29 cellular contexts compared by ENCODE assay signal in genomic region chr1:208142632-208143390, GRCh38.
DNase-seq lines count a peak whose midpoint lies in the region; ATAC-seq and TF ChIP-seq lines count a peak whose summit lies in the region.
"Had no signal": no experiment of that assay in that cellular context is flagged by ENCODE, and none has a peak within 500 bp of the region (broad histone marks: within the 10 kb centered on the region; RNA-seq: fewer than 3 reads in every experiment).

No MANE protein-coding gene starts in this region.

- intact Hi-C loops in uterus (cut with DNase I; ENCODE audit: low total_unique reads) = no loop called here

- H3K4me1 Mint-ChIP-seq in brain (peaks cover 54% of the 10 kb centered on the region), nephron progenitor cell (peaks cover 76% of the 10 kb centered on the region)
- H3K4me1 Mint-ChIP-seq in stimulated activated naive B cell treated with anti-CD40 and anti-IgM and Interleukin-4, amounts not matched to agents 10 μg/mL and 1 μg/mL and 100 μg/mL, for 72 hours = no peaks in the 10 kb centered on the region
- H3K4me1 Mint-ChIP-seq: activated CD4-positive, alpha-beta T cell treated with anti-CD3 and anti-CD28 coated beads for 36 hours; activated naive CD8-positive, alpha-beta T cell treated with anti-CD3 and anti-CD28 coated beads for 36 hours had no signal

- H3K27ac Mint-ChIP-seq in brain (peak overlapping the region; percentile 23 to 89 (median 71)), nephron progenitor cell (peak overlapping the region; percentile 81)
- H3K27ac Mint-ChIP-seq in stimulated activated naive B cell treated with anti-CD40 and anti-IgM and Interleukin-4, amounts not matched to agents 10 μg/mL and 1 μg/mL and 100 μg/mL, for 72 hours = no peak overlapping the region
- H3K27ac Mint-ChIP-seq: activated CD4-positive, alpha-beta T cell treated with anti-CD3 and anti-CD28 coated beads for 36 hours; activated CD8-positive, alpha-beta T cell treated with anti-CD3 and anti-CD28 coated beads, Interleukin-2, amount 10 ng/mL, durations not matched to agents 7 days and 5 days; activated naive CD8-positive, alpha-beta T cell treated with anti-CD3 and anti-CD28 coated beads for 36 hours; activated T-helper 2 cell treated with anti-CD3 and anti-CD28 coated beads, Interferon-gamma antibody, Interleukin-2, Interleukin-4, amounts not matched to agents 10 μg/mL and 5 μg/mL and 100 μg/mL, durations not matched to agents 14 hours and 24 hours and 36 hours; CD4-positive, alpha-beta T cell had no signal

- H3K27me3 ChIP-seq in uterus = no peaks in the 10 kb centered on the region
- H3K27me3 ChIP-seq: gastrocnemius medialis had no signal

- H3K4me3 ChIP-seq in uterus = no peak overlapping the region
- H3K4me3 ChIP-seq: gastrocnemius medialis, smooth muscle cell had no signal

- DNase-seq in NCI-H187 (lab: John Stamatoyannopoulos, UW) = peak; percentile 22 to 23
- DNase-seq in NCI-H187 treated with DMSO at 0.1 percent for 48 hours (lab: John Stamatoyannopoulos, UW) = no peak
- no peak for DNase-seq in nephron progenitor cell
- peak; percentile 55 to 60 for DNase-seq in uterus
- DNase-seq in stimulated activated naive B cell treated with anti-CD40 and anti-IgM and Interleukin-4, amounts not matched to agents 10 μg/mL and 1 μg/mL and 100 μg/mL, for 72 hours = no peak
- no peak for DNase-seq in MV-4-11 (lab: John Stamatoyannopoulos, UW)
- DNase-seq: 8988T; activated CD4-positive, alpha-beta T cell treated with anti-CD3 and anti-CD28 coated beads for 36 hours; activated CD8-positive, alpha-beta T cell treated with anti-CD3 and anti-CD28 coated beads, Interleukin-2, amount 10 ng/mL, durations not matched to agents 7 days and 5 days; activated naive CD8-positive, alpha-beta T cell treated with anti-CD3 and anti-CD28 coated beads for 36 hours; AML-193; CD4-positive, alpha-beta T cell; central memory CD4-positive, alpha-beta T cell; gastrocnemius medialis; hypothalamus; Karpas-422; mesendoderm; NCI-H1694 treated with DMSO at 0.1 percent for 48 hours; NCI-H748 treated with DMSO at 0.1 percent for 48 hours; occipital lobe; retina; stimulated activated CD4-positive, alpha-beta T cell treated with anti-CD3 and anti-CD28 coated beads, Interleukin-1b, Interleukin-23, amount 100 ng/mL, for 48 hours; T-helper 2 cell had no signal

- no peaks in the 10 kb centered on the region for H3K36me3 ChIP-seq in uterus
- H3K36me3 ChIP-seq: gastrocnemius medialis had no signal

- no peaks in the 10 kb centered on the region for H3K9me3 ChIP-seq in uterus
- H3K9me3 ChIP-seq: gastrocnemius medialis had no signal

- no peaks in the 10 kb centered on the region for H3K9me3 Mint-ChIP-seq in brain
- H3K9me3 Mint-ChIP-seq in nephron progenitor cell = no peaks in the 10 kb centered on the region
- H3K9me3 Mint-ChIP-seq in stimulated activated naive B cell treated with anti-CD40 and anti-IgM and Interleukin-4, amounts not matched to agents 10 μg/mL and 1 μg/mL and 100 μg/mL, for 72 hours = no peaks in the 10 kb centered on the region
- H3K9me3 Mint-ChIP-seq: activated naive CD8-positive, alpha-beta T cell treated with anti-CD3 and anti-CD28 coated beads for 36 hours; activated T-helper 2 cell treated with anti-CD3 and anti-CD28 coated beads, Interferon-gamma antibody, Interleukin-2, Interleukin-4, amounts not matched to agents 10 μg/mL and 5 μg/mL and 100 μg/mL, durations not matched to agents 14 hours and 24 hours and 36 hours; CD4-positive, alpha-beta T cell had no signal

- TF ChIP-seq POLR2A in uterus (IDR thresholded peaks at IDR 0.05) = no peak

- no peak overlapping the region for H3K4me3 Mint-ChIP-seq in brain
- peak overlapping the region; percentile 27 for H3K4me3 Mint-ChIP-seq in nephron progenitor cell
- no peak overlapping the region for H3K4me3 Mint-ChIP-seq in stimulated activated naive B cell treated with anti-CD40 and anti-IgM and Interleukin-4, amounts not matched to agents 10 μg/mL and 1 μg/mL and 100 μg/mL, for 72 hours
- H3K4me3 Mint-ChIP-seq: activated CD4-positive, alpha-beta T cell treated with anti-CD3 and anti-CD28 coated beads for 36 hours; activated CD8-positive, alpha-beta T cell treated with anti-CD3 and anti-CD28 coated beads, Interleukin-2, amount 10 ng/mL, durations not matched to agents 7 days and 5 days; activated naive CD8-positive, alpha-beta T cell treated with anti-CD3 and anti-CD28 coated beads for 36 hours; CD4-positive, alpha-beta T cell had no signal

- TF ChIP-seq CTCF in brain (conservative IDR thresholded peaks at IDR 0.05) (no peak), nephron progenitor cell (IDR thresholded peaks at IDR 0.05) (no peak), uterus (IDR thresholded peaks at IDR 0.05) (no peak)

- H3K36me3 Mint-ChIP-seq in brain (peaks cover 24% of the 10 kb centered on the region), nephron progenitor cell (ENCODE audit: low read depth) (peaks cover 8% of the 10 kb centered on the region)
- H3K36me3 Mint-ChIP-seq in stimulated activated naive B cell treated with anti-CD40 and anti-IgM and Interleukin-4, amounts not matched to agents 10 μg/mL and 1 μg/mL and 100 μg/mL, for 72 hours = no peaks in the 10 kb centered on the region
- H3K36me3 Mint-ChIP-seq: activated naive CD8-positive, alpha-beta T cell treated with anti-CD3 and anti-CD28 coated beads for 36 hours had no signal

- ATAC-seq in stimulated activated naive B cell treated with anti-CD40 and anti-IgM and Interleukin-4, amounts not matched to agents 10 μg/mL and 1 μg/mL and 100 μg/mL, for 72 hours (replicated peaks) = no peak
- ATAC-seq in HG03135 (IDR thresholded peaks at IDR 0.05; ENCODE audit: unreplicated experiment) = no peak
- ATAC-seq: activated CD4-positive, alpha-beta T cell treated with anti-CD3 and anti-CD28 coated beads for 36 hours; activated CD8-positive, alpha-beta T cell treated with anti-CD3 and anti-CD28 coated beads, Interleukin-2, amount 10 ng/mL, durations not matched to agents 7 days and 5 days; esophagus mucosa; gastrocnemius medialis; left lobe of liver had no signal

- H3K4me1 ChIP-seq in uterus = peaks cover 10 to 29% of the 10 kb centered on the region in 2 donors

- H3K27me3 Mint-ChIP-seq in brain (no peaks in the 10 kb centered on the region), nephron progenitor cell (ENCODE audit: low read depth, poor library complexity) (peaks cover 28% of the 10 kb centered on the region)
- no peaks in the 10 kb centered on the region for H3K27me3 Mint-ChIP-seq in stimulated activated naive B cell treated with anti-CD40 and anti-IgM and Interleukin-4, amounts not matched to agents 10 μg/mL and 1 μg/mL and 100 μg/mL, for 72 hours
- H3K27me3 Mint-ChIP-seq: activated CD4-positive, alpha-beta T cell treated with anti-CD3 and anti-CD28 coated beads for 36 hours; activated naive CD8-positive, alpha-beta T cell treated with anti-CD3 and anti-CD28 coated beads for 36 hours; CD4-positive, alpha-beta T cell had no signal

- H3K27ac ChIP-seq in uterus = peak overlapping the region; percentile 57 to 71

Comparison
In these comparisons a context has a peak if more than half of its experiments do, and no peak if none do; other contexts are left out.
1. DNase-seq: peak in NCI-H187 (2 of 2) and uterus (2 of 2); none in NCI-H187 treated with DMSO at 0.1 percent for 48 hours (single experiment), nephron progenitor cell (single experiment), stimulated activated naive B cell treated with anti-CD40 and anti-IgM and Interleukin-4, amounts not matched to agents 10 μg/mL and 1 μg/mL and 100 μg/mL, for 72 hours (single experiment) and MV-4-11 (single experiment).